Comparison of ENCODE assay signal across 20 cellular contexts in the genomic region with DNA sequence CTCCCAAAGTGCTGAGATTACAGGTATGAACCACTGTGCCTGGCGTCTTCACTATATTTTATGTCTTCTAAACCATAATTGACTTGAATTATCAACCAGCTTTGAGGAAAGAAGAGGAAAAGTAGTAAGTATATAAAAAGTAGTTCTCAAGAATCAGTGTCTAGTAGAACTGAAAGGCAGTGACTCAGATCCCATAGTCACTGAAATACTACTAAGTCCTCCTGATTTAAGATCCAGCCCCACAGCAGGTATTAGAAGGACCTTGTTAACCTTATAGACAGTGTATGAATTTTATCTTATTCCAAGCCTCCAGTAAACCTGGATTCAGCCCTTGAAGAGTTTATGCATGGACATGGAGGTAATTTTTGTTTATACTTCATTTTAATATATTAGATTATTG. TPM values are rescaled to one million over a fixed set of nuclear protein-coding genes. Genes with fewer than 3 reads are reported as not detected.
DNase-seq lines count a peak whose midpoint lies in the region; ATAC-seq and TF ChIP-seq lines count a peak whose summit lies in the region.
"Had no signal": no experiment of that assay in that cellular context is flagged by ENCODE, and none has a peak within 500 bp of the region (broad histone marks: within the 10 kb centered on the region; RNA-seq: fewer than 3 reads in every experiment).

No MANE protein-coding gene starts in this region.

- H3K9me2 ChIP-seq in PC-3 (replicated peaks; ENCODE audit: low read length), result no peaks in the 10 kb centered on the region

- no peaks in the 10 kb centered on the region for H3K36me3 ChIP-seq in PC-3 (ENCODE audit: low read depth, low read length)
- H3K36me3 ChIP-seq in body of pancreas (replicated peaks in 1 of 2; ENCODE audit: insufficient read depth in 1 of 2, low read depth in 2 of 2), result no peaks in the 10 kb centered on the region
- H3K36me3 ChIP-seq: esophagus squamous epithelium, Peyer's patch had no signal

- no peak overlapping the region for H2AFZ ChIP-seq in PC-3 (ENCODE audit: low read length)
- H2AFZ ChIP-seq: GM23338 had no signal

- H3K9me3 Mint-ChIP-seq in activated naive CD4-positive, alpha-beta T cell treated with anti-CD3 and anti-CD28 coated beads, Interleukin-2, amount 50 U/mL, for 72 hours, result peaks cover 0 to 6% of the 10 kb centered on the region in 2 donors
- H3K9me3 Mint-ChIP-seq in activated naive CD4-positive, alpha-beta T cell treated with anti-CD3 and anti-CD28 coated beads for 36 hours, result no peaks in the 10 kb centered on the region
- no peaks in the 10 kb centered on the region for H3K9me3 Mint-ChIP-seq in stimulated activated effector memory CD8-positive, alpha-beta T cell treated with anti-CD3 and anti-CD28 coated beads, Interleukin-12 subunit alpha, Interleukin-12 subunit beta, amount 100 ng/mL, for 72 hours
- H3K9me3 Mint-ChIP-seq: CD4-positive, alpha-beta memory T cell; GM23338; memory B cell; nephron progenitor cell had no signal

- no peak overlapping the region for H3K4me2 ChIP-seq in PC-3 (ENCODE audit: low read length)
- H3K4me2 ChIP-seq: GM23338 had no signal

- H3F3A ChIP-seq in PC-3 (ENCODE audit: low read length, unreplicated experiment), result no peaks in the 10 kb centered on the region

- no peak overlapping the region for H3K27ac ChIP-seq in PC-3 (ENCODE audit: low read length)
- H3K27ac ChIP-seq in body of pancreas, result no peak overlapping the region

- no TSS peak for BruUV-seq in PC-3 (replicated peaks; lab: Mats Ljungman, UMichigan)

- H3K27me3 Mint-ChIP-seq in activated naive CD4-positive, alpha-beta T cell treated with anti-CD3 and anti-CD28 coated beads for 36 hours (ENCODE audit: low read depth), result no peaks in the 10 kb centered on the region
- H3K27me3 Mint-ChIP-seq: CD4-positive, alpha-beta memory T cell; memory B cell; progenitor cell of endocrine pancreas had no signal

- peak; percentile 55 to 60 for ATAC-seq in activated naive CD4-positive, alpha-beta T cell treated with anti-CD3 and anti-CD28 coated beads, Interleukin-2, amount 50 U/mL, for 72 hours
- peak; percentile 48; the same call in 1 of the 2 replicates for ATAC-seq in PC-3
- peak; percentile 68 for ATAC-seq in stimulated activated effector memory CD8-positive, alpha-beta T cell treated with anti-CD3 and anti-CD28 coated beads, Interleukin-12 subunit alpha, Interleukin-12 subunit beta, amount 100 ng/mL, for 72 hours
- no peak for ATAC-seq in body of pancreas
- ATAC-seq: GM23338 had no signal

- 67 to 78% methylated on average over 1 of the region's 1 CpG for WGBS in body of pancreas, 2 donors

- H3K4me3 ChIP-seq in PC-3 (ENCODE audit: low read length) (no peak overlapping the region), epithelial cell of esophagus (ENCODE audit: low read length) (no peak overlapping the region), body of pancreas (no peak overlapping the region)
- H3K4me3 ChIP-seq: esophagus squamous epithelium, GM23338, Peyer's patch had no signal

- POLR2A ChIA-PET in PC-3 (lab: Charles Lee; ENCODE audit: unreplicated experiment), result no interaction called here

- H3K36me3 Mint-ChIP-seq in activated naive CD4-positive, alpha-beta T cell treated with anti-CD3 and anti-CD28 coated beads, Interleukin-2, amount 50 U/mL, for 72 hours, result peaks cover 0 to 22% of the 10 kb centered on the region in 2 donors
- peaks cover 8% of the 10 kb centered on the region for H3K36me3 Mint-ChIP-seq in activated naive CD4-positive, alpha-beta T cell treated with anti-CD3 and anti-CD28 coated beads for 36 hours (ENCODE audit: low read depth)
- no peaks in the 10 kb centered on the region for H3K36me3 Mint-ChIP-seq in stimulated activated effector memory CD8-positive, alpha-beta T cell treated with anti-CD3 and anti-CD28 coated beads, Interleukin-12 subunit alpha, Interleukin-12 subunit beta, amount 100 ng/mL, for 72 hours

- no peaks in the 10 kb centered on the region for H4K20me1 ChIP-seq in PC-3 (ENCODE audit: low read length)

- no peak for DNase-seq in activated naive CD4-positive, alpha-beta T cell treated with anti-CD3 and anti-CD28 coated beads, Interleukin-2, amount 50 U/mL, for 72 hours (ENCODE audit: low spot score in 2 of 2)
- no peak for DNase-seq in activated naive CD4-positive, alpha-beta T cell treated with anti-CD3 and anti-CD28 coated beads for 36 hours
- DNase-seq in PC-3 (no peak), epithelial cell of esophagus (ENCODE audit: low read depth) (peak; percentile 22), COR-L47 (lab: John Stamatoyannopoulos, UW) (no peak), body of pancreas (no peak), DMS79 (lab: John Stamatoyannopoulos, UW) (no peak)
- DNase-seq in stimulated activated effector memory CD8-positive, alpha-beta T cell treated with anti-CD3 and anti-CD28 coated beads, Interleukin-12 subunit alpha, Interleukin-12 subunit beta, amount 100 ng/mL, for 72 hours (ENCODE audit: low spot score in 2 of 2), result no peak
- DNase-seq: activated CD8-positive, alpha-beta memory T cell treated with anti-CD3 and anti-CD28 coated beads for 24 hours; caudate nucleus; CD4-positive, alpha-beta memory T cell; esophagus squamous epithelium; glutamatergic neuron; NCI-H1694; nephron progenitor cell; Peyer's patch had no signal

- H3K4me1 Mint-ChIP-seq in activated naive CD4-positive, alpha-beta T cell treated with anti-CD3 and anti-CD28 coated beads for 36 hours (ENCODE audit: low read depth), result peaks cover 80% of the 10 kb centered on the region
- peaks cover 57% of the 10 kb centered on the region for H3K4me1 Mint-ChIP-seq in stimulated activated effector memory CD8-positive, alpha-beta T cell treated with anti-CD3 and anti-CD28 coated beads, Interleukin-12 subunit alpha, Interleukin-12 subunit beta, amount 100 ng/mL, for 72 hours

- no peak overlapping the region for H3K9ac ChIP-seq in PC-3 (ENCODE audit: low read length)

- TF ChIP-seq POLR2A in body of pancreas (IDR thresholded peaks at IDR 0.05), result no peak

- intact Hi-C loops in activated naive CD4-positive, alpha-beta T cell treated with anti-CD3 and anti-CD28 coated beads for 36 hours (cut with micrococcal nuclease), result loop anchor here (10.0 kb wide), 1 partner anchor 1143 kb away; the partner anchor contains the start of gene GLRX
- intact Hi-C loops in PC-3 (cut with micrococcal nuclease) (no loop called here), body of pancreas (cut with DNase I) (no loop called here)

- H3K4me3 Mint-ChIP-seq in activated naive CD4-positive, alpha-beta T cell treated with anti-CD3 and anti-CD28 coated beads for 36 hours, result no peak overlapping the region
- no peak overlapping the region for H3K4me3 Mint-ChIP-seq in stimulated activated effector memory CD8-positive, alpha-beta T cell treated with anti-CD3 and anti-CD28 coated beads, Interleukin-12 subunit alpha, Interleukin-12 subunit beta, amount 100 ng/mL, for 72 hours
- H3K4me3 Mint-ChIP-seq: GM23338, memory B cell, nephron progenitor cell had no signal

- H3K27ac Mint-ChIP-seq in activated naive CD4-positive, alpha-beta T cell treated with anti-CD3 and anti-CD28 coated beads, Interleukin-2, amount 50 U/mL, for 72 hours, result no peak overlapping the region
- H3K27ac Mint-ChIP-seq in activated naive CD4-positive, alpha-beta T cell treated with anti-CD3 and anti-CD28 coated beads for 36 hours, result no peak overlapping the region
- no peak overlapping the region for H3K27ac Mint-ChIP-seq in stimulated activated effector memory CD8-positive, alpha-beta T cell treated with anti-CD3 and anti-CD28 coated beads, Interleukin-12 subunit alpha, Interleukin-12 subunit beta, amount 100 ng/mL, for 72 hours
- H3K27ac Mint-ChIP-seq: activated T-helper 2 cell treated with anti-CD3 and anti-CD28 coated beads, Interferon-gamma antibody, Interleukin-2, Interleukin-4, amounts not matched to agents 10 μg/mL and 5 μg/mL and 100 μg/mL, durations not matched to agents 14 hours and 24 hours and 36 hours; GM23338; memory B cell; nephron progenitor cell; progenitor cell of endocrine pancreas had no signal

- no peaks in the 10 kb centered on the region for H3K9me3 ChIP-seq in PC-3 (ENCODE audit: low read length)
- no peaks in the 10 kb centered on the region for H3K9me3 ChIP-seq in body of pancreas
- H3K9me3 ChIP-seq: esophagus squamous epithelium, Peyer's patch had no signal

- TF ChIP-seq CTCF in PC-3 (conservative IDR thresholded peaks at IDR 0.05; ENCODE audit: low read depth, low read length) (no peak), epithelial cell of esophagus (IDR thresholded peaks at IDR 0.05; ENCODE audit: insufficient read depth, low read depth, low read length, missing control alignments) (no peak), body of pancreas (IDR thresholded peaks at IDR 0.05) (no peak)

- H3K79me2 ChIP-seq in PC-3 (ENCODE audit: low read length), result peaks cover 7% of the 10 kb centered on the region; the same call in 1 of the 2 replicates

- no peaks in the 10 kb centered on the region for H3K27me3 ChIP-seq in PC-3 (ENCODE audit: low read length)
- H3K27me3 ChIP-seq in body of pancreas, result no peaks in the 10 kb centered on the region
- H3K27me3 ChIP-seq: esophagus squamous epithelium, Peyer's patch had no signal

- CTCF ChIA-PET in activated naive CD4-positive, alpha-beta T cell treated with anti-CD3 and anti-CD28 coated beads for 36 hours (lab: Charles Lee), result interaction anchor here (0.5 to 1.8 kb wide), 3 partner anchors 10 to 98 kb away, joined by 3 to 5 read pairs (median 3); no protein-coding TSS in a partner anchor
- CTCF ChIA-PET in PC-3 (lab: Charles Lee), result no interaction called here

- H3K4me1 ChIP-seq in PC-3 (ENCODE audit: insufficient read depth, low read length), result peaks cover 11% of the 10 kb centered on the region
- H3K4me1 ChIP-seq in body of pancreas, result peaks cover 24% of the 10 kb centered on the region

RNA-seq across cellular contexts. Expression of gene LNPEP, which starts 31.5 kb away (rescaled TPM):
- total RNA-seq in activated naive CD4-positive, alpha-beta T cell treated with anti-CD3 and anti-CD28 coated beads, Interleukin-2, amount 50 U/mL, for 72 hours, result 10 to 100 TPM; 60.4 to 64.7 TPM
- 10 to 100 TPM; 76.1 to 77.7 TPM for total RNA-seq in activated naive CD4-positive, alpha-beta T cell treated with anti-CD3 and anti-CD28 coated beads for 36 hours
- total RNA-seq in PC-3 (2014; rRNA removed), result 11.1 and 20.2 TPM in 2 replicates
- 10 to 100 TPM; 16.8 to 22.1 TPM for total RNA-seq in body of pancreas
